ENCODE assay signal across 1 cellular context in the genomic region with DNA sequence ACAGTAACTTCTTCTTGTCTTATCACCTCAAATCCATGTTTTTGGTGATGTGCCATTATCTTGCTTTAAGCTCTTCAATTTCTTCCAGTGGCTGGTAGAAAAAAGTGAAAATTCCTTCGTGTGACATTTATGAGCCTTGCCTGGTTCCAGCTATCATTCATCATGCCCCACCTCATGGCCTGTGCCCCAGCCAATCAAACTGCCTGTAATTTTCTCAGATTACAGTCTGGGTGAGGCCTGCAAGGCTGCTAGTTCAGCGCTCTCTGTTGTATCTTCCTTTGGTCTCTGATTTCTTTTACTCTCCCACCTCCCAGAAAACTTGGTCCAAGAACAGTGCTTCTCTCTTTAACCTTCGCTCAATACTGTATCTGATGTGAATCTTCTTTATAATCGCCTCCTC.
TF ChIP-seq lines count a peak whose summit lies in the region.

No MANE protein-coding gene starts in this region.

TF ChIP-seq in H1, 55 proteins besides CTCF, POLR2A, EP300 and RAD21 (continued from another document):
- TF ChIP-seq, protein P1, sequence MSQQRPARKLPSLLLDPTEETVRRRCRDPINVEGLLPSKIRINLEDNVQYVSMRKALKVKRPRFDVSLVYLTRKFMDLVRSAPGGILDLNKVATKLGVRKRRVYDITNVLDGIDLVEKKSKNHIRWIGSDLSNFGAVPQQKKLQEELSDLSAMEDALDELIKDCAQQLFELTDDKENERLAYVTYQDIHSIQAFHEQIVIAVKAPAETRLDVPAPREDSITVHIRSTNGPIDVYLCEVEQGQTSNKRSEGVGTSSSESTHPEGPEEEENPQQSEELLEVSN (IDR thresholded peaks at IDR 0.05) = 0 out of 2 replicates have a peak, but pooled peaks have one; percentile 34
- TF ChIP-seq POU5F1 (IDR thresholded peaks at IDR 0.05; ENCODE audit: low read depth, low read length) (no peak), CBX5 (IDR thresholded peaks at IDR 0.05; ENCODE audit: low read depth, low read length) (no peak), CHD1 (IDR thresholded peaks at IDR 0.05; ENCODE audit: low read depth, low read length) (no peak)
- TF ChIP-seq, protein P2, sequence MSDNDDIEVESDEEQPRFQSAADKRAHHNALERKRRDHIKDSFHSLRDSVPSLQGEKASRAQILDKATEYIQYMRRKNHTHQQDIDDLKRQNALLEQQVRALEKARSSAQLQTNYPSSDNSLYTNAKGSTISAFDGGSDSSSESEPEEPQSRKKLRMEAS (IDR thresholded peaks at IDR 0.05) = peak; percentile 62
- TF ChIP-seq, protein P3, sequence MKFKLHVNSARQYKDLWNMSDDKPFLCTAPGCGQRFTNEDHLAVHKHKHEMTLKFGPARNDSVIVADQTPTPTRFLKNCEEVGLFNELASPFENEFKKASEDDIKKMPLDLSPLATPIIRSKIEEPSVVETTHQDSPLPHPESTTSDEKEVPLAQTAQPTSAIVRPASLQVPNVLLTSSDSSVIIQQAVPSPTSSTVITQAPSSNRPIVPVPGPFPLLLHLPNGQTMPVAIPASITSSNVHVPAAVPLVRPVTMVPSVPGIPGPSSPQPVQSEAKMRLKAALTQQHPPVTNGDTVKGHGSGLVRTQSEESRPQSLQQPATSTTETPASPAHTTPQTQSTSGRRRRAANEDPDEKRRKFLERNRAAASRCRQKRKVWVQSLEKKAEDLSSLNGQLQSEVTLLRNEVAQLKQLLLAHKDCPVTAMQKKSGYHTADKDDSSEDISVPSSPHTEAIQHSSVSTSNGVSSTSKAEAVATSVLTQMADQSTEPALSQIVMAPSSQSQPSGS (IDR thresholded peaks at IDR 0.05; ENCODE audit: low read length) = no peak
TF ChIP-seq in H1: peak in this region for 2.
